Comparison of ENCODE assay signal across 2 cellular contexts in genomic region chr10:79789351-79789750, GRCh38. TPM values are rescaled to one million over a fixed set of nuclear protein-coding genes. Genes with fewer than 3 reads are reported as not detected.
"Had no signal": no experiment of that assay in that cellular context is flagged by ENCODE, and none has a peak within 500 bp of the region (broad histone marks: within the 10 kb centered on the region; RNA-seq: fewer than 3 reads in every experiment).

No MANE protein-coding gene starts in this region.

RNA-seq across cellular contexts. Expression of gene NUTM2E, which starts 37.2 kb away (rescaled TPM):
- total RNA-seq: cardiac muscle cell, PC-3 had no signal
